18 cellular contexts compared by ENCODE assay signal in genomic region chr2:88603146-88603545, GRCh38. TPM values are rescaled to one million over a fixed set of nuclear protein-coding genes. Genes with fewer than 3 reads are reported as not detected.
A peak's percentile ranks its signal among the peaks of the same experiment; 100 is the strongest.
DNase-seq lines count a peak whose midpoint lies in the region; ATAC-seq, FAIRE-seq and TF ChIP-seq lines count a peak whose summit lies in the region.
"Had no signal": no experiment of that assay in that cellular context is flagged by ENCODE, and none has a peak within 500 bp of the region (broad histone marks: within the 10 kb centered on the region; RNA-seq: fewer than 3 reads in every experiment).

No MANE protein-coding gene starts in this region.

- no peak for ATAC-seq in GM23338
- ATAC-seq: left colon, T-helper 17 cell had no signal

- 0 out of 2 replicates have a peak overlapping the region, but pooled peaks have one; percentile 12 for H3K27ac ChIP-seq in GM23338 (ENCODE audit: low read depth)
- peak overlapping the region; percentile 6 to 86; a peak in 3 of 4 replicates for H3K27ac ChIP-seq in SK-N-SH (ENCODE audit: low read depth in 2 of 2, low read length in 1 of 2)
- peak overlapping the region; percentile 92 for H3K27ac ChIP-seq in smooth muscle cell (ENCODE audit: low read depth)

- H3F3A ChIP-seq in GM23338 (replicated peaks; ENCODE audit: low read depth) (no peaks in the 10 kb centered on the region), SK-N-SH (replicated peaks; ENCODE audit: insufficient read depth) (peaks cover 27% of the 10 kb centered on the region), smooth muscle cell (ENCODE audit: low read depth) (peaks cover 27% of the 10 kb centered on the region)

- no peaks in the 10 kb centered on the region for H3K36me3 Mint-ChIP-seq in GM23338 (ENCODE audit: low read depth)

- CTCF ChIA-PET in SK-N-SH (lab: Yijun Ruan, JAX): no interaction called here

- H3K4me1 Mint-ChIP-seq in GM23338: peaks cover 41% of the 10 kb centered on the region

- POLR2A ChIA-PET in SK-N-SH (lab: Yijun Ruan, JAX): no interaction called here

- H3K4me3 ChIP-seq in GM23338 (no peak overlapping the region), SK-N-SH (ENCODE audit: low read depth in 2 of 2, low read length in 1 of 2) (no peak overlapping the region), smooth muscle cell (no peak overlapping the region)
- H3K4me3 ChIP-seq: right atrium auricular region had no signal

- no peak overlapping the region for H3K4me3 Mint-ChIP-seq in GM23338
- H3K4me3 Mint-ChIP-seq: CD8-positive, alpha-beta memory T cell; nephron progenitor cell; stimulated activated naive CD8-positive, alpha-beta T cell treated with anti-CD3 and anti-CD28 coated beads, Interleukin-15, Interleukin-2, amounts not matched to agents 100 ng/mL and 50 ng/mL, for 24 hours; T-helper 17 cell had no signal

- H3K27ac Mint-ChIP-seq in GM23338: peak overlapping the region; percentile 18; the same call in 1 of the 2 replicates
- H3K27ac Mint-ChIP-seq: nephron progenitor cell; stimulated activated naive CD8-positive, alpha-beta T cell treated with anti-CD3 and anti-CD28 coated beads, Interleukin-15, Interleukin-2, amounts not matched to agents 100 ng/mL and 50 ng/mL, for 24 hours; T-helper 17 cell had no signal

- TF ChIP-seq RAD21 in SK-N-SH (IDR thresholded peaks at IDR 0.05; ENCODE audit: low read length): no peak

- H3K27me3 ChIP-seq in GM23338 (ENCODE audit: insufficient read depth) (no peaks in the 10 kb centered on the region), SK-N-SH (ENCODE audit: insufficient read depth) (no peaks in the 10 kb centered on the region), smooth muscle cell (ENCODE audit: low read depth) (no peaks in the 10 kb centered on the region)
- H3K27me3 ChIP-seq: right atrium auricular region had no signal

- no peaks in the 10 kb centered on the region for H3K9me3 Mint-ChIP-seq in GM23338
- H3K9me3 Mint-ChIP-seq: CD8-positive, alpha-beta memory T cell; nephron progenitor cell; stimulated activated naive CD8-positive, alpha-beta T cell treated with anti-CD3 and anti-CD28 coated beads, Interleukin-15, Interleukin-2, amounts not matched to agents 100 ng/mL and 50 ng/mL, for 24 hours had no signal

- 23% methylated on average over 4 of the region's 4 CpGs for WGBS in SK-N-SH (ENCODE audit: low lambda C conversion rate)
- 19% methylated on average over 4 of the region's 4 CpGs for WGBS in smooth muscle cell (ENCODE audit: low lambda C conversion rate)

- H3K9ac ChIP-seq in SK-N-SH (no peak overlapping the region), smooth muscle cell (ENCODE audit: low read depth) (no peak overlapping the region)

- H3K79me2 ChIP-seq in GM23338 (replicated peaks; ENCODE audit: insufficient read depth): peaks cover 34% of the 10 kb centered on the region
- peaks cover 24% of the 10 kb centered on the region for H3K79me2 ChIP-seq in SK-N-SH (ENCODE audit: insufficient read depth)
- H3K79me2 ChIP-seq in smooth muscle cell (ENCODE audit: low read depth): peaks cover 70% of the 10 kb centered on the region

- H3K27me3 Mint-ChIP-seq in GM23338 (ENCODE audit: insufficient read depth, low read depth, poor library complexity): no peaks in the 10 kb centered on the region
- H3K27me3 Mint-ChIP-seq: CD8-positive, alpha-beta memory T cell; stimulated activated naive CD8-positive, alpha-beta T cell treated with anti-CD3 and anti-CD28 coated beads, Interleukin-15, Interleukin-2, amounts not matched to agents 100 ng/mL and 50 ng/mL, for 24 hours; T-helper 17 cell had no signal

- H3K9me3 ChIP-seq in SK-N-SH (no peaks in the 10 kb centered on the region), smooth muscle cell (replicated peaks; ENCODE audit: low read depth) (no peaks in the 10 kb centered on the region)
- H3K9me3 ChIP-seq: right atrium auricular region had no signal

- no peak for DNase-seq in GM23338 (ENCODE audit: low spot score)
- DNase-seq in SK-N-SH: no peak
- DNase-seq in fibroblast of peridontal ligament (ENCODE audit: extremely low read depth): peak; percentile 38
- DNase-seq in smooth muscle cell (lab: John Stamatoyannopoulos, UW; ENCODE audit: unreplicated experiment): no peak
- DNase-seq in HTR-8/SVneo (ENCODE audit: insufficient read length, low spot score): no peak
- no peak for DNase-seq in NCI-H526 (lab: John Stamatoyannopoulos, UW)
- DNase-seq in KG1 (lab: John Stamatoyannopoulos, UW): no peak
- DNase-seq: activated CD4-positive, alpha-beta T cell treated with anti-CD3 and anti-CD28 coated beads, Interleukin-2, amount 50 U/mL, for 48 hours; aorta; CD8-positive, alpha-beta memory T cell; left colon; NCI-H1092; nephron progenitor cell; OCI-M1; stimulated activated CD4-positive, alpha-beta T cell treated with anti-CD3 and anti-CD28 coated beads, Interleukin-4, amount 100 ng/mL, for 24 hours; T-helper 17 cell had no signal

- no peak for TF ChIP-seq EP300 in SK-N-SH (IDR thresholded peaks at IDR 0.05; ENCODE audit: borderline replicate concordance in 1 of 2, low read depth in 1 of 2, low read length in 1 of 2)

- H2AFZ ChIP-seq in GM23338: no peak overlapping the region
- no peak overlapping the region for H2AFZ ChIP-seq in SK-N-SH (ENCODE audit: low read depth)
- H2AFZ ChIP-seq in smooth muscle cell (ENCODE audit: low read depth): no peak overlapping the region

- peaks cover 33% of the 10 kb centered on the region for H3K4me1 ChIP-seq in GM23338 (ENCODE audit: insufficient read depth)
- peaks cover 26 to 44% of the 10 kb centered on the region in 2 experiments for H3K4me1 ChIP-seq in SK-N-SH (ENCODE audit: control insufficient read depth in 1 of 2, insufficient read depth in 2 of 2, low read depth in 1 of 2, low read length in 1 of 2)
- H3K4me1 ChIP-seq in smooth muscle cell (ENCODE audit: low read depth): peaks cover 45% of the 10 kb centered on the region

- no peak for FAIRE-seq in HTR-8/SVneo (lab: Jason Lieb, UNC)

- H4K20me1 ChIP-seq in GM23338 (replicated peaks; ENCODE audit: insufficient read depth) (no peaks in the 10 kb centered on the region), SK-N-SH (ENCODE audit: insufficient read depth) (no peaks in the 10 kb centered on the region), smooth muscle cell (ENCODE audit: low read depth) (peaks cover 96% of the 10 kb centered on the region)

- H3K9me2 ChIP-seq in GM23338 (ENCODE audit: insufficient read depth) (no peaks in the 10 kb centered on the region), SK-N-SH (no peaks in the 10 kb centered on the region)

- no peaks in the 10 kb centered on the region for H3K36me3 ChIP-seq in GM23338 (ENCODE audit: insufficient read depth)
- H3K36me3 ChIP-seq in SK-N-SH (replicated peaks in 1 of 2; ENCODE audit: control insufficient read depth in 1 of 2, insufficient read depth in 2 of 2, low read length in 1 of 2): no peaks in the 10 kb centered on the region
- no peaks in the 10 kb centered on the region for H3K36me3 ChIP-seq in smooth muscle cell (ENCODE audit: low read depth)
- H3K36me3 ChIP-seq: right atrium auricular region had no signal

- H3K4me2 ChIP-seq in GM23338 (no peak overlapping the region), SK-N-SH (peak overlapping the region; percentile 40; the same call in 1 of the 2 replicates), smooth muscle cell (peak overlapping the region; percentile 70)

- TF ChIP-seq CTCF in GM23338 (conservative IDR thresholded peaks at IDR 0.05; ENCODE audit: low read depth in 2 of 2) (no peak), SK-N-SH (IDR thresholded peaks at IDR 0.05) (no peak), smooth muscle cell (IDR thresholded peaks at IDR 0.05; ENCODE audit: borderline replicate concordance, insufficient read depth, poor library complexity, severe bottlenecking) (no peak)

TF ChIP-seq in GM23338, 12 proteins besides CTCF, POLR2A, EP300 and RAD21 (continues in another document):
- TF ChIP-seq ETS1 (IDR thresholded peaks at IDR 0.05) (no peak), JUNB (IDR thresholded peaks at IDR 0.05; ENCODE audit: unreplicated experiment) (no peak), CREB1 (CRISPR knock-in tag; IDR thresholded peaks at IDR 0.05; ENCODE audit: low read depth) (no peak), STAT1 (IDR thresholded peaks at IDR 0.05; ENCODE audit: unreplicated experiment) (no peak), ZNF114 (CRISPR knock-in tag; IDR thresholded peaks at IDR 0.05) (no peak), EZH2phosphoT487 (IDR thresholded peaks at IDR 0.05; ENCODE audit: unreplicated experiment) (no peak), EZH2 (IDR thresholded peaks at IDR 0.05; ENCODE audit: low read depth, unreplicated experiment) (no peak)

TF ChIP-seq in SK-N-SH, 30 proteins besides CTCF, POLR2A, EP300 and RAD21:
- 0 out of 2 replicates have a peak, but pooled peaks have one; percentile 43 for TF ChIP-seq JUND (IDR thresholded peaks at IDR 0.05)
- TF ChIP-seq TCF12 (IDR thresholded peaks at IDR 0.05): 0 out of 2 replicates have a peak, but pooled peaks have one; percentile 18
- no peak for TF ChIP-seq NFIC (IDR thresholded peaks at IDR 0.05; ENCODE audit: borderline replicate concordance)
- peak; percentile 46 for TF ChIP-seq FOSL2 (IDR thresholded peaks at IDR 0.05; ENCODE audit: borderline replicate concordance, low read depth)

RNA-seq across cellular contexts. Expression of gene EIF2AK3, which starts 24.1 kb away (rescaled TPM):
- total RNA-seq in GM23338 (2014; rRNA removed; shearing (Covaris generic)): 23.2 and 24.2 TPM in 2 replicates
- polyA plus RNA-seq in GM23338 (2016; fragmentation: Nextera tagmentation; extraction: Ambion mirVana) (4.3 and 5.9 TPM in 2 replicates), SK-N-SH (2012; rRNA removed) (2.2 and 4.8 TPM in 2 replicates), smooth muscle cell (16.2 and 18.0 TPM in 2 replicates)
- 4.2 and 4.8 TPM in 2 replicates for polyA plus RNA-seq in SK-N-SH (2012; cell fraction: cytosol; rRNA removed)
- 4.8 and 9.9 TPM in 2 replicates for polyA plus RNA-seq in SK-N-SH (2012; cell fraction: nucleus; rRNA removed)
- 53.4 and 61.6 TPM in 2 replicates for total RNA-seq in smooth muscle cell

Comparison
In these comparisons a context has a peak if more than half of its experiments do, and no peak if none do; other contexts are left out.
1. H3K27ac ChIP-seq: peak in every context shown above with its lines; median percentile 92 in smooth muscle cell; 46 in SK-N-SH; 12 in GM23338.